Comparison of ENCODE assay signal across 23 cellular contexts in the genomic region with DNA sequence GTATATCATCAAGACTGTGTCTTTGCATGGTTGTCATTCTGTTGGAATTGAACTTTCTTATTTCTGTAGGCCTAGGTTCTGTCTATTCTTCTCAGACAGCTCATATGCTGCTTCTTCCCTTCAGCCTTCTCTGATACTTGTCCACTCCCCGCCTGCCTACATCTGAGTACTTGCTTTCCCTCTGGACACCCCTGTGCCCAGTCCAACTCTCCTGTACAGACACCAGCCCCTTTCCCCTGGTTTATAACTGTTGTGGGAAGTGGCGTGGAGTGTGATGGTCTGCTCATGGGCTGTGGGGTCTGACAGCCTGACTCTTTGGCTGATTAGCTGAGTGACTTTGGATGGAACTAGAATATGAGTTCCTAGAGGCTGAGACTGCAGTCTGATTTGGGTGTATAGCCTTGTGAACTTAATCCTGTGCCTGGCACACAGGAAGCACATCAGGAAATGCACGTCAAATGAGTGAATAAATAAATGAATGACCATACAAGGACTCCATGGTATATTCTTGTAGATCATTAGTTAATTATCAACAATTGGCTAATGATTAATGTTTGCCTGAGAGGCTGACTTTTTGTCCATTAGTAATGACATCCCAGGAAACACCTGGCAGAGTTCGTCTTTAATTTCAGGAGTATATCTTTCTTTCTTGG. TPM values are rescaled to one million over a fixed set of nuclear protein-coding genes. Genes with fewer than 3 reads are reported as not detected.
DNase-seq lines count a peak whose midpoint lies in the region; ATAC-seq, FAIRE-seq and TF ChIP-seq lines count a peak whose summit lies in the region.
"Had no signal": no experiment of that assay in that cellular context is flagged by ENCODE, and none has a peak within 500 bp of the region (broad histone marks: within the 10 kb centered on the region; RNA-seq: fewer than 3 reads in every experiment).

No MANE protein-coding gene starts in this region.

- TF ChIP-seq EP300 in HepG2 (IDR thresholded peaks at IDR 0.05; ENCODE audit: low read depth in 2 of 2, low read length in 2 of 2) (no peak), HepG2 (CRISPR knock-in tag; IDR thresholded peaks at IDR 0.05; ENCODE audit: borderline replicate concordance) (no peak), tibial nerve (IDR thresholded peaks at IDR 0.05) (no peak)

- H3K36me3 ChIP-seq in liver (ENCODE audit: control insufficient read depth in 4 of 4, insufficient read depth in 3 of 4, low read depth in 1 of 4, low read length in 3 of 4) (no peaks in the 10 kb centered on the region), HepG2 (replicated peaks in 1 of 2; ENCODE audit: control insufficient read depth in 1 of 2, insufficient read depth in 2 of 2, low read length in 2 of 2) (no peaks in the 10 kb centered on the region), tibial nerve (no peaks in the 10 kb centered on the region), OCI-LY7 (ENCODE audit: insufficient read depth, low read length) (no peaks in the 10 kb centered on the region)

- TF ChIP-seq CTCF in liver (IDR thresholded peaks at IDR 0.05; ENCODE audit: low read depth, low read length, missing input control), result no peak
- no peak for TF ChIP-seq CTCF in HepG2 (CRISPR knock-in tag; IDR thresholded peaks at IDR 0.05)
- no peak for TF ChIP-seq CTCF in nephron (IDR thresholded peaks at IDR 0.05; ENCODE audit: unreplicated experiment in 3 of 3)
- TF ChIP-seq CTCF in tibial nerve (IDR thresholded peaks at IDR 0.05), result no peak
- no peak for TF ChIP-seq CTCF in OCI-LY7 (conservative IDR thresholded peaks at IDR 0.05; ENCODE audit: low read length)

- H3K79me2 ChIP-seq in HepG2 (ENCODE audit: insufficient read depth, low read length) (no peaks in the 10 kb centered on the region), OCI-LY7 (ENCODE audit: insufficient read depth, low read depth, low read length) (no peaks in the 10 kb centered on the region)

- H2AFZ ChIP-seq in HepG2 (ENCODE audit: low read length), result no peak overlapping the region
- no peak overlapping the region for H2AFZ ChIP-seq in OCI-LY7 (ENCODE audit: low read length)
- H2AFZ ChIP-seq: GM23248, PC-9 had no signal

- FAIRE-seq in HepG2 (lab: Jason Lieb, UNC) (no peak), islet of Langerhans (lab: Jason Lieb, UNC) (peak; percentile 94)
- FAIRE-seq: G401.6, GM12891 had no signal

- no peaks in the 10 kb centered on the region for H4K20me1 ChIP-seq in HepG2 (ENCODE audit: insufficient read depth, low read length)
- no peaks in the 10 kb centered on the region for H4K20me1 ChIP-seq in OCI-LY7 (ENCODE audit: insufficient read depth, low read length)

- H3K36me3 Mint-ChIP-seq in nephron (ENCODE audit: low read depth), result no peaks in the 10 kb centered on the region
- H3K36me3 Mint-ChIP-seq: CD14-positive monocyte had no signal

- H3K4me1 Mint-ChIP-seq in nephron, result peaks cover 39% of the 10 kb centered on the region
- H3K4me1 Mint-ChIP-seq: CD14-positive monocyte had no signal

- H3K4me2 ChIP-seq in HepG2 (ENCODE audit: low read depth, low read length) (no peak overlapping the region), OCI-LY7 (ENCODE audit: low read length) (no peak overlapping the region)
- H3K4me2 ChIP-seq: PC-9 had no signal

- H3K4me1 ChIP-seq in liver (ENCODE audit: control insufficient read depth in 4 of 4, insufficient read depth in 4 of 4, low read length in 3 of 4) (peaks cover 0 to 10% (median 7%) of the 10 kb centered on the region in 4 donors), HepG2 (ENCODE audit: insufficient read depth, low read length) (peaks cover 11% of the 10 kb centered on the region; the same call in 1 of the 2 replicates), tibial nerve (peaks cover 0 to 5% (median under 1%) of the 10 kb centered on the region in 4 donors), OCI-LY7 (ENCODE audit: insufficient read depth, low read length, poor library complexity, severe bottlenecking) (no peaks in the 10 kb centered on the region)

- TF ChIP-seq RAD21 in liver (IDR thresholded peaks at IDR 0.05) (peak; percentile 25 to 41), HepG2 (CRISPR knock-in tag; IDR thresholded peaks at IDR 0.05) (no peak)

- no peaks in the 10 kb centered on the region for H3K27me3 ChIP-seq in liver (ENCODE audit: control insufficient read depth in 4 of 4, insufficient read depth in 4 of 4, low read length in 3 of 4)
- no peaks in the 10 kb centered on the region; a peak in 1 of 5 replicates for H3K27me3 ChIP-seq in HepG2 (ENCODE audit: control insufficient read depth in 1 of 2, insufficient read depth in 2 of 2, low read length in 2 of 2)
- H3K27me3 ChIP-seq in tibial nerve, result no peaks in the 10 kb centered on the region

- no peaks in the 10 kb centered on the region for H3K9me2 ChIP-seq in OCI-LY7 (ENCODE audit: insufficient read depth, low read length)

- CTCF ChIA-PET in HepG2 (lab: Yijun Ruan, JAX; ENCODE audit: low intra/inter-chr PET ratio, low total read pairs), result no interaction called here
- CTCF ChIA-PET in OCI-LY7 (lab: Charles Lee; ENCODE audit: unreplicated experiment), result no interaction called here

- TF ChIP-seq POLR2A in HepG2 (IDR thresholded peaks at IDR 0.05; ENCODE audit: insufficient read depth in 1 of 2, low read depth in 2 of 2, low read length in 2 of 2) (no peak), tibial nerve (IDR thresholded peaks at IDR 0.05) (no peak)

- intact Hi-C loops in HepG2 (cut with micrococcal nuclease; ENCODE audit: unreplicated experiment), result no loop called here
- intact Hi-C loops in OCI-LY7 (cut with micrococcal nuclease; ENCODE audit: unreplicated experiment), result no loop called here

- H3K27ac ChIP-seq in liver (ENCODE audit: low read depth in 1 of 2, low read length in 2 of 2), result peak overlapping the region; percentile 86 to 92
- no peak overlapping the region for H3K27ac ChIP-seq in HepG2 (ENCODE audit: extremely low read length, insufficient read depth, low read length)
- no peak overlapping the region for H3K27ac ChIP-seq in tibial nerve
- H3K27ac ChIP-seq in OCI-LY7 (ENCODE audit: low read depth, low read length, poor library complexity, severe bottlenecking), result no peak overlapping the region
- H3K27ac ChIP-seq: GM23248, HL-60, PC-9 had no signal

- H3K9me3 ChIP-seq in liver (ENCODE audit: control insufficient read depth in 4 of 4, low read length in 3 of 4) (no peaks in the 10 kb centered on the region), HepG2 (ENCODE audit: low read length) (no peaks in the 10 kb centered on the region), tibial nerve (no peaks in the 10 kb centered on the region), OCI-LY7 (ENCODE audit: low read length) (no peaks in the 10 kb centered on the region)
- H3K9me3 ChIP-seq: Caco-2 had no signal

- no peak overlapping the region for H3K4me3 Mint-ChIP-seq in nephron
- H3K4me3 Mint-ChIP-seq: CD14-positive monocyte had no signal

- DNase-seq in HepG2 (ENCODE audit: low spot score) (no peak), tibial nerve (ENCODE audit: low spot score in 2 of 2) (no peak), OCI-LY7 (ENCODE audit: low spot score) (no peak)
- DNase-seq: Caco-2, DMS79 treated with DMSO at 0.1 percent for 48 hours, GM23248, KG1, NCI-H1048, NCI-H1694 treated with DMSO at 0.1 percent for 48 hours, NCI-H446, NCI-H748 treated with DMSO at 0.1 percent for 48 hours, PC-9 had no signal

- peak overlapping the region; percentile 89 to 97 (median 93) for H3K27ac Mint-ChIP-seq in nephron
- H3K27ac Mint-ChIP-seq: CD14-positive monocyte had no signal

- peak overlapping the region in 1 of 2 donors; percentile 63 for H3K9ac ChIP-seq in liver (ENCODE audit: low read depth in 1 of 2, low read length in 2 of 2)
- H3K9ac ChIP-seq in HepG2 (ENCODE audit: insufficient read depth, low read depth, low read length), result no peak overlapping the region
- H3K9ac ChIP-seq: GM23248 had no signal

- POLR2A ChIA-PET in HepG2 (lab: Yijun Ruan, JAX), result no interaction called here
- POLR2A ChIA-PET in OCI-LY7 (lab: Charles Lee), result interaction anchor here (0.6 kb wide), 2 partner anchors 16 to 310 kb away, joined by 3 to 4 read pairs; no protein-coding TSS in a partner anchor

- H3K4me3 ChIP-seq in liver (ENCODE audit: low read depth in 1 of 3, low read length in 3 of 3), result peak overlapping the region in 1 of 3 donors; percentile 30
- no peak overlapping the region for H3K4me3 ChIP-seq in HepG2 (replicated peaks in 1 of 3; ENCODE audit: insufficient read depth in 1 of 3, low read depth in 2 of 3, low read length in 3 of 3)
- H3K4me3 ChIP-seq in tibial nerve, result no peak overlapping the region
- no peak overlapping the region for H3K4me3 ChIP-seq in OCI-LY7 (ENCODE audit: low read depth, low read length, poor library complexity, severe bottlenecking)
- H3K4me3 ChIP-seq: GM23248, PC-9 had no signal

- ATAC-seq in HepG2 (no peak), GM21526 (IDR thresholded peaks at IDR 0.05; ENCODE audit: low FRiP score, unreplicated experiment) (no peak), HG03108 (IDR thresholded peaks at IDR 0.05; ENCODE audit: unreplicated experiment) (no peak)

- in situ Hi-C loops in HepG2 (cut with HindIII; ENCODE audit: extremely low pct_ligation_motif_present, low pct_unique_long_range_greater_than_20kb), result no loop called here

- BruUV-seq in HepG2 (replicated peaks; lab: Mats Ljungman, UMichigan) (no TSS peak), OCI-LY7 (replicated peaks; lab: Mats Ljungman, UMichigan) (no TSS peak)

- peaks cover 7% of the 10 kb centered on the region for H3K27me3 Mint-ChIP-seq in nephron (ENCODE audit: low read depth)

- no peaks in the 10 kb centered on the region for H3K9me3 Mint-ChIP-seq in nephron

- WGBS in liver, result 60% methylated on average over 4 of the region's 4 CpGs
- WGBS in HepG2 (ENCODE audit: low lambda C conversion rate), result 64% methylated on average over 4 of the region's 4 CpGs
- 84 to 87% methylated on average over 4 of the region's 4 CpGs for WGBS in tibial nerve, 2 donors

RNA-seq across cellular contexts. Expression of a gene that starts 11.8 kb away (rescaled TPM):
- 10 to 100 TPM in 1 of 2 donors, 1 to 10 TPM in 1; 3.8 to 18.9 TPM for total RNA-seq in liver
- 1 to 10 TPM; 1.8 to 3.0 TPM for polyA plus RNA-seq in liver
- total RNA-seq in HepG2 (2016; rRNA removed; fragmentation: Illumina TruSeq; extraction: Trizol), result 0.38 and 0.45 TPM in 2 replicates
- total RNA-seq in HepG2 (2016; cell fraction: cytosol; rRNA removed; fragmentation: Illumina TruSeq; extraction: Trizol; ENCODE audit: low read depth), result 0.10 and 0.71 TPM in 2 replicates
- 0.55 and 0.76 TPM in 2 replicates for total RNA-seq in HepG2 (2016; cell fraction: insoluble cytoplasmic fraction; rRNA removed; fragmentation: Illumina TruSeq; extraction: Trizol)
- total RNA-seq in HepG2 (2016; cell fraction: membrane; rRNA removed; fragmentation: Illumina TruSeq; extraction: Trizol), result 0.38 and 0.59 TPM in 2 replicates
- total RNA-seq in HepG2 (2016; cell fraction: nucleus; rRNA removed; fragmentation: Illumina TruSeq; extraction: Trizol), result 2.0 and 4.0 TPM in 2 replicates
- polyA plus RNA-seq in HepG2 (2011; rRNA removed), result 0.26 and 0.33 TPM in 2 replicates
- polyA plus RNA-seq in HepG2 (2011; cell fraction: cytosol; rRNA removed), result 0.06 and 0.13 TPM in 2 replicates
- 0.51 and 1.1 TPM in 2 replicates for polyA plus RNA-seq in HepG2 (2011; cell fraction: nucleus; rRNA removed)
- 1.1 and 3.4 TPM in 2 replicates for polyA plus RNA-seq in HepG2 (2012)
- 0.10 and 0.14 TPM in 2 replicates for polyA plus RNA-seq in HepG2 (2016; cell fraction: cytosol; fragmentation: Illumina TruSeq; extraction: Trizol; ENCODE audit: low read depth)
- 0.24 and 0.58 TPM in 2 replicates for polyA plus RNA-seq in HepG2 (2016; cell fraction: insoluble cytoplasmic fraction; fragmentation: Illumina TruSeq; extraction: Trizol; ENCODE audit: low read depth)
- 0.15 TPM in 1 of 2 replicates, not detected in the other for polyA plus RNA-seq in HepG2 (2016; cell fraction: membrane; fragmentation: Illumina TruSeq; extraction: Trizol; ENCODE audit: low read depth)
- 2.1 and 2.2 TPM in 2 replicates for polyA plus RNA-seq in HepG2 (2016; cell fraction: nucleus; fragmentation: Illumina TruSeq; extraction: Trizol; ENCODE audit: insufficient read depth, low read depth)
- 0.42 and 9.7 TPM in 2 replicates for polyA minus RNA-seq in HepG2 (2011; rRNA and poly(A)+ RNA removed; ENCODE audit: low replicate concordance)
- polyA minus RNA-seq in HepG2 (2011; cell fraction: cytosol; rRNA and poly(A)+ RNA removed), result 0.79 TPM in 1 of 2 replicates, not detected in the other
- polyA minus RNA-seq in HepG2 (2011; cell fraction: nucleus; rRNA and poly(A)+ RNA removed), result 1.2 and 2.7 TPM in 2 replicates
- total RNA-seq in tibial nerve, result 10 to 100 TPM in 3 of 4 donors, 1 to 10 TPM in 1; 5.7 to 38.2 (median 20.0) TPM
- total RNA-seq in OCI-LY7 (2014; rRNA removed; shearing (Covaris generic)), result not detected in 2 replicates
- 0.42 TPM in 1 of 2 replicates, not detected in the other for total RNA-seq in OCI-LY7 (2022)
- total RNA-seq: A172, GM23248, M059J, PC-9 had no signal
- polyA plus RNA-seq: GM23248 had no signal

Comparison
In these comparisons a context has a peak if more than half of its experiments do, and no peak if none do; other contexts are left out.
1. H3K27ac ChIP-seq: peak in liver (2 of 2); none in HepG2 (single experiment), tibial nerve (0 of 4) and OCI-LY7 (single experiment).